ENCODE assay signal across 27 cellular contexts in genomic region chr20:4781211-4781610, GRCh38. TPM values are rescaled to one million over a fixed set of nuclear protein-coding genes. Genes with fewer than 3 reads are reported as not detected.
DNase-seq lines count a peak whose midpoint lies in the region; ATAC-seq, FAIRE-seq and TF ChIP-seq lines count a peak whose summit lies in the region.
"Had no signal": no experiment of that assay in that cellular context is flagged by ENCODE, and none has a peak within 500 bp of the region (broad histone marks: within the 10 kb centered on the region; RNA-seq: fewer than 3 reads in every experiment).

No MANE protein-coding gene starts in this region.

- H3K4me3 ChIP-seq in CD8-positive, alpha-beta T cell (ENCODE audit: low read depth, low read length): no peak overlapping the region
- H3K4me3 ChIP-seq in adipocyte (ENCODE audit: low read length) (no peak overlapping the region), neutrophil (ENCODE audit: low read depth in 1 of 2, low read length in 1 of 2) (no peak overlapping the region)
- H3K4me3 ChIP-seq: ascending aorta, dorsolateral prefrontal cortex, heart right ventricle, neural progenitor cell, tibial artery had no signal

- intact Hi-C loops in CD8-positive, alpha-beta T cell (cut with DNase I, micrococcal nuclease): no loop called here

- no peak overlapping the region for H3K27ac ChIP-seq in CD8-positive, alpha-beta T cell (ENCODE audit: low read depth, low read length)
- peak overlapping the region; percentile 49 for H3K27ac ChIP-seq in neutrophil
- H3K27ac ChIP-seq: 22Rv1, ascending aorta, heart right ventricle, neural progenitor cell, tibial artery had no signal

- H3K4me1 Mint-ChIP-seq in T-helper 2 cell treated with Interferon-gamma antibody and Interleukin-4, amounts not matched to agents 5 μg/mL and 100 μg/mL, for 36 hours (ENCODE audit: low read depth): peaks cover 2% of the 10 kb centered on the region
- peaks cover 16% of the 10 kb centered on the region for H3K4me1 Mint-ChIP-seq in CD8-positive, alpha-beta T cell (ENCODE audit: low read depth)

- H3K4me3 Mint-ChIP-seq in T-helper 2 cell treated with Interferon-gamma antibody and Interleukin-4, amounts not matched to agents 5 μg/mL and 100 μg/mL, for 36 hours: no peak overlapping the region
- no peak overlapping the region for H3K4me3 Mint-ChIP-seq in CD8-positive, alpha-beta T cell
- H3K4me3 Mint-ChIP-seq: neural progenitor cell had no signal

- H3K27me3 ChIP-seq in CD8-positive, alpha-beta T cell (ENCODE audit: insufficient read depth, low read length): no peaks in the 10 kb centered on the region
- H3K27me3 ChIP-seq in adipocyte (replicated peaks; ENCODE audit: control insufficient read depth, insufficient read depth, low read length) (no peaks in the 10 kb centered on the region), neutrophil (no peaks in the 10 kb centered on the region)
- H3K27me3 ChIP-seq: ascending aorta, dorsolateral prefrontal cortex, heart right ventricle, neural progenitor cell, tibial artery had no signal

- FAIRE-seq in urothelium cell line (lab: Jason Lieb, UNC): no peak
- FAIRE-seq: H1 had no signal

- DNase-seq in T-helper 2 cell treated with Interferon-gamma antibody and Interleukin-4, amounts not matched to agents 5 μg/mL and 100 μg/mL, for 36 hours (ENCODE audit: low spot score): no peak
- no peak for DNase-seq in T-helper 2 cell
- DNase-seq in CD8-positive, alpha-beta T cell: no peak
- DNase-seq in adipocyte (ENCODE audit: low read depth): peak; percentile 33
- no peak for DNase-seq in NOMO-1 (lab: John Stamatoyannopoulos, UW; ENCODE audit: unreplicated experiment in 2 of 2)
- no peak for DNase-seq in urothelium cell line (ENCODE audit: low spot score)
- DNase-seq: activated CD4-positive, CD25-positive, alpha-beta regulatory T cell treated with anti-CD3 and anti-CD28 coated beads, Interleukin-2, amount 50 U/mL, for 72 hours; activated effector memory CD4-positive, alpha-beta T cell treated with anti-CD3 and anti-CD28 coated beads, Interleukin-2, amount 50 U/mL, for 16 hours; AML-193; central memory CD4-positive, alpha-beta T cell; dorsolateral prefrontal cortex; heart right ventricle; Kasumi-1; NCI-H1694 treated with DMSO at 0.1 percent for 48 hours; NCI-H774; OCI-M1; stimulated activated naive CD4-positive, alpha-beta T cell; SW 1271; tibial artery had no signal

- peaks cover 46% of the 10 kb centered on the region for H3K36me3 Mint-ChIP-seq in T-helper 2 cell treated with Interferon-gamma antibody and Interleukin-4, amounts not matched to agents 5 μg/mL and 100 μg/mL, for 36 hours (ENCODE audit: low read depth)
- peaks cover 54% of the 10 kb centered on the region for H3K36me3 Mint-ChIP-seq in CD8-positive, alpha-beta T cell

- TF ChIP-seq CTCF in CD8-positive, alpha-beta T cell (IDR thresholded peaks at IDR 0.05): no peak
- no peak for TF ChIP-seq CTCF in neutrophil (IDR thresholded peaks at IDR 0.05)

- peak overlapping the region; percentile 4 for H3K27ac Mint-ChIP-seq in T-helper 2 cell treated with Interferon-gamma antibody and Interleukin-4, amounts not matched to agents 5 μg/mL and 100 μg/mL, for 36 hours
- H3K27ac Mint-ChIP-seq in CD8-positive, alpha-beta T cell: peak overlapping the region; percentile 75
- H3K27ac Mint-ChIP-seq: neural progenitor cell had no signal

- no peaks in the 10 kb centered on the region for H3K9me3 Mint-ChIP-seq in T-helper 2 cell treated with Interferon-gamma antibody and Interleukin-4, amounts not matched to agents 5 μg/mL and 100 μg/mL, for 36 hours
- no peaks in the 10 kb centered on the region for H3K9me3 Mint-ChIP-seq in CD8-positive, alpha-beta T cell
- H3K9me3 Mint-ChIP-seq: neural progenitor cell had no signal

- CTCF ChIA-PET in CD8-positive, alpha-beta T cell (lab: Charles Lee): interaction anchor here (0.7 to 2.1 kb wide), 8 partner anchors 10 to 320 kb away, joined by 3 to 11 read pairs (median 3); no protein-coding TSS in a partner anchor

- peaks cover 5% of the 10 kb centered on the region for H3K36me3 ChIP-seq in CD8-positive, alpha-beta T cell (ENCODE audit: insufficient read depth, low read length)
- H3K36me3 ChIP-seq in adipocyte (ENCODE audit: control insufficient read depth, insufficient read depth, low read length, severe bottlenecking) (no peaks in the 10 kb centered on the region), neutrophil (peaks cover 92% of the 10 kb centered on the region)
- H3K36me3 ChIP-seq: neural progenitor cell had no signal

- H3K27me3 Mint-ChIP-seq in T-helper 2 cell treated with Interferon-gamma antibody and Interleukin-4, amounts not matched to agents 5 μg/mL and 100 μg/mL, for 36 hours (ENCODE audit: low read depth): no peaks in the 10 kb centered on the region
- no peaks in the 10 kb centered on the region for H3K27me3 Mint-ChIP-seq in CD8-positive, alpha-beta T cell (ENCODE audit: low read depth)

- no peaks in the 10 kb centered on the region for H3K4me1 ChIP-seq in CD8-positive, alpha-beta T cell (ENCODE audit: insufficient read depth, low read length)
- H3K4me1 ChIP-seq in adipocyte (ENCODE audit: control insufficient read depth, insufficient read depth, low read length): peaks cover 18% of the 10 kb centered on the region
- peaks cover 4 to 5% of the 10 kb centered on the region in 2 experiments for H3K4me1 ChIP-seq in neutrophil (ENCODE audit: control insufficient read depth in 1 of 2, insufficient read depth in 1 of 2, low read depth in 1 of 2, low read length in 1 of 2)
- H3K4me1 ChIP-seq: ascending aorta, neural progenitor cell, tibial artery had no signal

- ATAC-seq in CD8-positive, alpha-beta T cell: no peak
- ATAC-seq in GM21390 (IDR thresholded peaks at IDR 0.05; ENCODE audit: unreplicated experiment): no peak
- ATAC-seq: Right ventricle myocardium inferior had no signal

- H3K9ac ChIP-seq in adipocyte (ENCODE audit: low read length): no peak overlapping the region
- H3K9ac ChIP-seq: neural progenitor cell had no signal

- POLR2A ChIA-PET in CD8-positive, alpha-beta T cell (lab: Charles Lee): interaction anchor here (0.6 kb wide), 1 partner anchor 23 kb away, joined by 5 read pairs; no protein-coding TSS in a partner anchor

- no peaks in the 10 kb centered on the region for H3K9me3 ChIP-seq in CD8-positive, alpha-beta T cell (ENCODE audit: low read length)
- H3K9me3 ChIP-seq in adipocyte (ENCODE audit: control insufficient read depth, low read length) (no peaks in the 10 kb centered on the region), neutrophil (no peaks in the 10 kb centered on the region)
- H3K9me3 ChIP-seq: ascending aorta, heart right ventricle, tibial artery had no signal

RNA-seq across cellular contexts. Expression of gene RASSF2, which starts 42.2 kb away (rescaled TPM):
- total RNA-seq in CD8-positive, alpha-beta T cell: 10 to 100 TPM; 21.0 to 21.5 TPM

RNA-seq across cellular contexts. Expression of gene PRND, which starts 59.5 kb away (rescaled TPM):
- total RNA-seq in CD8-positive, alpha-beta T cell: not detected
- total RNA-seq: ascending aorta, posterior vena cava, Right ventricle myocardium inferior had no signal
